Comparison of ENCODE assay signal across 8 cellular contexts in genomic region chr13:52454825-52455676, GRCh38. TPM values are rescaled to one million over a fixed set of nuclear protein-coding genes. Genes with fewer than 3 reads are reported as not detected.
DNase-seq lines count a peak whose midpoint lies in the region; ATAC-seq, FAIRE-seq and TF ChIP-seq lines count a peak whose summit lies in the region.

Gene CKAP2 (plus strand): TSS chr13:52455478. CDS start chr13:52455557, 79 bp downstream.

- H3K4me1 ChIP-seq in kidney (ENCODE audit: control insufficient read depth in 1 of 2, insufficient read depth in 1 of 2, low read depth in 1 of 2, low read length in 2 of 2) = peaks cover 4% of the 10 kb centered on the region in 2 donors

- H3K27ac ChIP-seq in kidney (ENCODE audit: low read depth in 2 of 2, low read length in 2 of 2) = peak within 1 kb of the TSS; percentile 78 to 79

- H3K9ac ChIP-seq in kidney (ENCODE audit: low read length in 2 of 2) = peak within 1 kb of the TSS; percentile 31 to 86

- TF ChIP-seq CTCF in AG10803 (conservative IDR thresholded peaks at IDR 0.05; ENCODE audit: low read length) = no peak
- no peak for TF ChIP-seq CTCF in kidney (IDR thresholded peaks at IDR 0.05; ENCODE audit: borderline replicate concordance, extremely low read depth, insufficient read depth)

- H3K36me3 ChIP-seq in kidney (ENCODE audit: control insufficient read depth in 1 of 2, insufficient read depth in 2 of 2, low read length in 2 of 2) = no peaks in the 10 kb centered on the region

- intact Hi-C loops in kidney (cut with DNase I) = no loop called here

- H3K4me3 ChIP-seq in AG10803 (ENCODE audit: low read length) (peak within 1 kb of the TSS; percentile 94), kidney (ENCODE audit: low read length in 2 of 2) (peak within 1 kb of the TSS; percentile 86 to 94)

- DNase-seq in AG10803 (ENCODE audit: low read depth) (peak; percentile 88), NCI-H460 (ENCODE audit: extremely low read depth, low read depth) (peak; percentile 90), cerebellum (ENCODE audit: low spot score) (peak; percentile 96), kidney (peak; percentile 96)
- DNase-seq in activated CD4-positive, CD25-positive, alpha-beta regulatory T cell treated with anti-CD3 and anti-CD28 coated beads, Interleukin-2, amount 50 U/mL, for 72 hours = peak; percentile 94
- DNase-seq in stimulated activated CD4-positive, alpha-beta T cell treated with anti-CD3 and anti-CD28 coated beads, Interleukin-15, amount 100 ng/mL, for 24 hours = peak; percentile 97

- peak; percentile 71 for ATAC-seq in GM19043 (IDR thresholded peaks at IDR 0.05; ENCODE audit: low read depth, unreplicated experiment)
- ATAC-seq in HG03378 (IDR thresholded peaks at IDR 0.05; ENCODE audit: unreplicated experiment) = peak; percentile 72

- H3K9me3 ChIP-seq in kidney (ENCODE audit: control insufficient read depth in 1 of 2, low read length in 2 of 2) = no peaks in the 10 kb centered on the region

- FAIRE-seq in kidney (lab: Jason Lieb, UNC) = no peak

RNA-seq across cellular contexts. Expression of gene CKAP2, which starts in this region (rescaled TPM):
- 26.5 and 32.3 TPM in 2 replicates for total RNA-seq in NCI-H460 (2014; rRNA removed; shearing (Covaris generic))
- 23.8 and 26.7 TPM in 2 replicates for polyA plus RNA-seq in NCI-H460 (2014; cell fraction: nucleus; rRNA removed)
- total RNA-seq in cerebellum (39.1 TPM), kidney (5.8 TPM)
- 4.9 TPM for polyA plus RNA-seq in kidney (ENCODE audit: insufficient read depth, low read depth, low replicate concordance)

Comparison
In these comparisons a context has a peak if more than half of its experiments do, and no peak if none do; other contexts are left out.
1. Peak in every context shown above with its lines: DNase-seq, ATAC-seq, H3K4me3 ChIP-seq and H3K27ac ChIP-seq.